1 cellular context compared by ENCODE assay signal in the genomic region with DNA sequence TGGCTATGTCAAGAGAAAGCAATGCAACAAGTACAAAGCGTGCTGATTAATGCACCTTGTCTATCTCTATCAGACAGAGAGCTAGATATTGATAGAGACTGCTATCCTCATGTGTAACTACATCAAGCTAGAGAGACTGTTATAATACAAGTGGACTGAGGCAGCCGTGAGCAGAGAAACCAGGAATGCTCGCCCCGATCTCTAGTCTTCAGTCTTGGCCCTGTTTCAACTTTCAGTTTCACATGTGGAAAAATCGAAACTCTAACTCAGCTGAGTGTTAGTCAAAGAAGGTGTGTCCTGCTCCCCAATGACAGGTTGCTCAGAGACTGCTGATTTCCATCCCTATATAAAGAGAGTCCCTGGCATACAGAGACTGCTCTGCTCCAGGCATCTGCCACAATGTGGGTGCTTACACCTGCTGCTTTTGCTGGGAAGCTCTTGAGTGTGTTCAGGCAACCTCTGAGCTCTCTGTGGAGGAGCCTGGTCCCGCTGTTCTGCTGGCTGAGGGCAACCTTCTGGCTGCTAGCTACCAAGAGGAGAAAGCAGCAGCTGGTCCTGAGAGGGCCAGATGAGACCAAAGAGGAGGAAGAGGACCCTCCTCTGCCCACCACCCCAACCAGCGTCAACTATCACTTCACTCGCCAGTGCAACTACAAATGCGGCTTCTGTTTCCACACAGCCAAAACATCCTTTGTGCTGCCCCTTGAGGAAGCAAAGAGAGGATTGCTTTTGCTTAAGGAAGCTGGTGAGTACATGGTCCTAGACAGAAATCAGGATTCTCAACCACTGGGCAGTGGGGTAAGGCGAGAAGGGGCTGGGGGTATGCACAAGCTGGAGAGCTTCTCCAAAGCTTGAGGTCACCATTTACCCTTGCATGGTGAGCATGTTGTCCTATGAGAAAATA.
TF ChIP-seq lines count a peak whose summit lies in the region.

A gene with protein sequence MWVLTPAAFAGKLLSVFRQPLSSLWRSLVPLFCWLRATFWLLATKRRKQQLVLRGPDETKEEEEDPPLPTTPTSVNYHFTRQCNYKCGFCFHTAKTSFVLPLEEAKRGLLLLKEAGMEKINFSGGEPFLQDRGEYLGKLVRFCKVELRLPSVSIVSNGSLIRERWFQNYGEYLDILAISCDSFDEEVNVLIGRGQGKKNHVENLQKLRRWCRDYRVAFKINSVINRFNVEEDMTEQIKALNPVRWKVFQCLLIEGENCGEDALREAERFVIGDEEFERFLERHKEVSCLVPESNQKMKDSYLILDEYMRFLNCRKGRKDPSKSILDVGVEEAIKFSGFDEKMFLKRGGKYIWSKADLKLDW (plus strand): TSS at position 376 of the 904 bp plus-strand sequence. CDS start 24 bp downstream, at position 400.

TF ChIP-seq in K562, 482 proteins besides CTCF, POLR2A, EP300 and RAD21 (continued from another document):
- TF ChIP-seq, protein P1, sequence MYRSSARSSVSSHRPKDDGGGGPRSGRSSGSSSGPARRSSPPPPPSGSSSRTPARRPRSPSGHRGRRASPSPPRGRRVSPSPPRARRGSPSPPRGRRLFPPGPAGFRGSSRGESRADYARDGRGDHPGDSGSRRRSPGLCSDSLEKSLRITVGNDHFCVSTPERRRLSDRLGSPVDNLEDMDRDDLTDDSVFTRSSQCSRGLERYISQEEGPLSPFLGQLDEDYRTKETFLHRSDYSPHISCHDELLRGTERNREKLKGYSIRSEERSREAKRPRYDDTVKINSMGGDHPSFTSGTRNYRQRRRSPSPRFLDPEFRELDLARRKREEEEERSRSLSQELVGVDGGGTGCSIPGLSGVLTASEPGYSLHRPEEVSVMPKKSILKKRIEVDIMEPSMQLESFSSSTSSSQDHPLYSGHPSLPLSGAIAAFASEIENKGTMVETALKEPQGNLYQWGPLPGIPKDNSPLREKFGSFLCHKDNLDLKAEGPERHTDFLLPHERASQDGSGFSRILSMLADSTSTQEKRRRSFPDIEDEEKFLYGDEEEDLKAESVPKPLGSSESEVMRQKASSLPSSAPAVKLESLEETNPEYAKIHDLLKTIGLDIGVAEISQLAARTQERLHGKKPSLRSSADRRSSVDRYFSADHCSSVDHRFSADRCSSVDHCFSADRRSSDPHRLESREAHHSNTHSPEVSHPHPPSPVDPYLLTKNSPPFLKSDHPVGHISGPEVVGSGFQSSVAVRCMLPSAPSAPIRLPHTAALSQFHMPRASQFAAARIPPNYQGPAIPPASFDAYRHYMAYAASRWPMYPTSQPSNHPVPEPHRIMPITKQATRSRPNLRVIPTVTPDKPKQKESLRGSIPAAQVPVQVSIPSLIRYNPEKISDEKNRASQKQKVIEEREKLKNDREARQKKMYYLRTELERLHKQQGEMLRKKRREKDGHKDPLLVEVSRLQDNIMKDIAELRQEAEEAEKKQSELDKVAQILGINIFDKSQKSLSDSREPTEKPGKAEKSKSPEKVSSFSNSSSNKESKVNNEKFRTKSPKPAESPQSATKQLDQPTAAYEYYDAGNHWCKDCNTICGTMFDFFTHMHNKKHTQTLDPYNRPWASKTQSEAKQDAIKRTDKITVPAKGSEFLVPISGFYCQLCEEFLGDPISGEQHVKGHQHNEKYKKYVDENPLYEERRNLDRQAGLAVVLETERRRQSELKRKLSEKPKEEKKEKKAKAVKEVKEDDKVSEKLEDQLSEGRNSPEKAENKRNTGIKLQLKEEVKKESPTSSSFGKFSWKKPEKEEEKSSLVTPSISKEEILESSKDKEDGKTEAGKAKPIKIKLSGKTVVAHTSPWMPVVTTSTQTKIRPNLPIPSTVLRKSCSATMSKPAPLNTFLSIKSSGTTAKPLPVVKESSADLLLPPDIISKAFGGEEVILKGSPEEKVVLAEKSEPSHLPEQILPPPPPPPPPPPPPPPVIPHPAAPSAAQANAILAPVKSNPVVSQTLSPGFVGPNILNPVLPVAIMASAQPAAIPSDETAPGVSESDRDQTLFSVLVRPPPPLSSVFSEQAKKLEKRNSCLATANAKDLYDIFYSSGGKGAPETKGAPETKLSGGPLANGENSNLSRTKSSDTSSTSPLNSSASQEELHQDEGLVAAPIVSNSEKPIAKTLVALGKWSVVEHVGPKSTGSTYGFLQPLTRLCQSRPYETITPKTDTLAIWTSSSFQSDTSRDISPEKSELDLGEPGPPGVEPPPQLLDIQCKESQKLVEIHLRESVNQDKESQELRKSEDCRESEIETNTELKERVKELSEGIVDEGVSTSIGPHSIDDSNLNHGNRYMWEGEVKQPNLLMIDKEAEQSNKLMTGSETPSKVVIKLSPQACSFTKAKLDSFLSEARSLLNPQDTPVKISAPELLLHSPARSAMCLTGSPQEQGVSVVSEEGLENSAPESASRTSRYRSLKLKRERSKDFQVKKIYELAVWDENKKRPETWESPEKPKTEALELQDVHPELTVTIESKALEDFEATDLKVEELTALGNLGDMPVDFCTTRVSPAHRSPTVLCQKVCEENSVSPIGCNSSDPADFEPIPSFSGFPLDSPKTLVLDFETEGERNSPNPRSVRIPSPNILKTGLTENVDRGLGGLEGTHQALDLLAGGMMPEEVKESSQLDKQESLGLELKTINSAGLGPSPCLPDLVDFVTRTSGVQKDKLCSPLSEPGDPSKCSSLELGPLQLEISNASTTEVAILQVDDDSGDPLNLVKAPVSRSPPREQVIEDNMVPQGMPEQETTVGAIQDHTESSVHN (IDR thresholded peaks at IDR 0.05; ENCODE audit: borderline replicate concordance in 1 of 2, low read depth in 1 of 2) = 0 out of 4 replicates have a peak, but pooled peaks of 1 of the 2 experiments have one; percentile 40
